ENCODE assay signal across 8 cellular contexts in genomic region chr16:30395155-30395991, GRCh38. TPM values are rescaled to one million over a fixed set of nuclear protein-coding genes. Genes with fewer than 3 reads are reported as not detected.
DNase-seq lines count a peak whose midpoint lies in the region; ATAC-seq and TF ChIP-seq lines count a peak whose summit lies in the region.

Gene ZNF48, plus strand, starts transcription at chr16:30395420. Its CDS starts 375 bp downstream, at chr16:30395795.

- H3K36me3 Mint-ChIP-seq in activated CD4-positive, alpha-beta T cell treated with anti-CD3 and anti-CD28 coated beads for 36 hours (ENCODE audit: low read depth) = peaks cover 17% of the 10 kb centered on the region

- H3K4me3 Mint-ChIP-seq in activated CD4-positive, alpha-beta T cell treated with anti-CD3 and anti-CD28 coated beads for 36 hours = peak within 1 kb of the TSS; percentile 81

- POLR2A ChIA-PET in activated CD4-positive, alpha-beta T cell treated with anti-CD3 and anti-CD28 coated beads for 36 hours (lab: Charles Lee) = interaction anchor here (0.6 to 1.7 kb wide), 2 partner anchors 12 to 24 kb away, joined by 4 to 8 read pairs; partner anchors contain the start of gene ZNF771

- H3K27ac ChIP-seq in dorsolateral prefrontal cortex = peak within 1 kb of the TSS; percentile 57 to 94 (median 83)
- H3K27ac ChIP-seq in left lung = peak within 1 kb of the TSS; percentile 75 to 76

- H3K9me3 Mint-ChIP-seq in activated CD4-positive, alpha-beta T cell treated with anti-CD3 and anti-CD28 coated beads for 36 hours (ENCODE audit: low read depth) = no peaks in the 10 kb centered on the region

- CTCF ChIA-PET in activated CD4-positive, alpha-beta T cell treated with anti-CD3 and anti-CD28 coated beads for 36 hours (lab: Charles Lee) = interaction anchor here (0.5 to 3.0 kb wide), 13 partner anchors 11 to 315 kb away, joined by 3 to 18 read pairs (median 3); partner anchors contain the start of genes ITGAL, SEPTIN1 and ZNF771

- H3K27me3 Mint-ChIP-seq in activated CD4-positive, alpha-beta T cell treated with anti-CD3 and anti-CD28 coated beads for 36 hours = no peaks in the 10 kb centered on the region

- peaks cover 0 to 17% of the 10 kb centered on the region in 2 donors for H3K36me3 ChIP-seq in left lung

- H3K27me3 ChIP-seq in dorsolateral prefrontal cortex (no peaks in the 10 kb centered on the region), left lung (no peaks in the 10 kb centered on the region)

- peak; percentile 58 for ATAC-seq in GM18868 (IDR thresholded peaks at IDR 0.05; ENCODE audit: unreplicated experiment)
- ATAC-seq in HG03280 (IDR thresholded peaks at IDR 0.05; ENCODE audit: unreplicated experiment) = peak; percentile 61
- ATAC-seq in activated CD4-positive, alpha-beta T cell treated with anti-CD3 and anti-CD28 coated beads for 36 hours = peak; percentile 61
- ATAC-seq in left lung = peak; percentile 97

- H3K4me3 ChIP-seq in dorsolateral prefrontal cortex (peak within 1 kb of the TSS; percentile 64 to 99 (median 88)), left lung (peak within 1 kb of the TSS; percentile 74 to 78)

- peaks cover 7 to 42% of the 10 kb centered on the region in 2 donors for H3K4me1 ChIP-seq in left lung

- peak within 1 kb of the TSS; percentile 48 for H3K27ac Mint-ChIP-seq in activated CD4-positive, alpha-beta T cell treated with anti-CD3 and anti-CD28 coated beads for 36 hours

- intact Hi-C loops in activated CD4-positive, alpha-beta T cell treated with anti-CD3 and anti-CD28 coated beads for 36 hours (cut with DNase I, micrococcal nuclease) = loop anchor here (1.0 to 2.0 kb wide), 5 partner anchors 12 to 40 kb away; partner anchors contain the start of genes CD2BP2 (in 1 of the 2), SEPTIN1 (in 1 of the 2) and ZNF771 (in 1 of the 2)
- intact Hi-C loops in dorsolateral prefrontal cortex (cut with DNase I) (loop anchor here (2.0 to 10.0 kb wide), 3 partner anchors 17 to 328 kb away; partner anchors contain the start of genes ALDOA (in 1 of the 2), TBX6 (in 1 of the 2) and YPEL3 (in 1 of the 2)), left lung (cut with DNase I) (no loop called here)

- TF ChIP-seq CTCF in dorsolateral prefrontal cortex (IDR thresholded peaks at IDR 0.05 in 54 of 56, conservative IDR thresholded peaks at IDR 0.05 in 2 of 56; ENCODE audit: low read depth in 1 of 56, partially characterized antibody in 56 of 56) = peak in 43 of 56 donors; percentile 5 to 73 (median 38)
- no peak for TF ChIP-seq CTCF in left lung (IDR thresholded peaks at IDR 0.05)

- DNase-seq in AG20443 (ENCODE audit: low spot score) (peak; percentile 94), NCI-H460 (ENCODE audit: extremely low read depth, low read depth) (peak; percentile 48), dorsolateral prefrontal cortex (peak; percentile 78 to 95 (median 91)), left lung (peak; percentile 84 to 93)
- DNase-seq in activated CD4-positive, alpha-beta T cell treated with anti-CD3 and anti-CD28 coated beads for 36 hours = peak; percentile 67
- peak; percentile 40 to 71 for DNase-seq in stimulated activated CD4-positive, alpha-beta T cell treated with anti-CD3 and anti-CD28 coated beads, Interleukin-4, amount 100 ng/mL, for 4 hours

- H3K9me3 ChIP-seq in left lung = no peaks in the 10 kb centered on the region

- H3K4me1 Mint-ChIP-seq in activated CD4-positive, alpha-beta T cell treated with anti-CD3 and anti-CD28 coated beads for 36 hours = peaks cover 28% of the 10 kb centered on the region

RNA-seq across cellular contexts. Expression of gene ZNF48, which starts in this region (rescaled TPM):
- 8.3 and 8.4 TPM in 2 replicates for total RNA-seq in NCI-H460 (2014; rRNA removed; shearing (Covaris generic))
- 6.5 and 12.0 TPM in 2 replicates for polyA plus RNA-seq in NCI-H460 (2014; cell fraction: nucleus; rRNA removed)
- total RNA-seq in activated CD4-positive, alpha-beta T cell treated with anti-CD3 and anti-CD28 coated beads for 36 hours = 10 to 100 TPM; 10.6 to 11.0 TPM
- total RNA-seq in dorsolateral prefrontal cortex (10 to 100 TPM; 10.1 to 24.9 (median 16.6) TPM), left lung (1 to 10 TPM; 7.0 TPM)

Comparison
In these comparisons a context has a peak if more than half of its experiments do, and no peak if none do; other contexts are left out.
1. Peak in every context shown above with its lines: DNase-seq, ATAC-seq, H3K4me3 ChIP-seq and H3K27ac ChIP-seq.
2. CTCF ChIP-seq: peak in dorsolateral prefrontal cortex (43 of 56); none in left lung (0 of 2).
3. intact Hi-C loops: an anchor here in activated CD4-positive, alpha-beta T cell treated with anti-CD3 and anti-CD28 coated beads for 36 hours (1.0 to 2.0 kb wide) and dorsolateral prefrontal cortex (2.0 to 10.0 kb wide); none called in left lung.